In the genomic region with DNA sequence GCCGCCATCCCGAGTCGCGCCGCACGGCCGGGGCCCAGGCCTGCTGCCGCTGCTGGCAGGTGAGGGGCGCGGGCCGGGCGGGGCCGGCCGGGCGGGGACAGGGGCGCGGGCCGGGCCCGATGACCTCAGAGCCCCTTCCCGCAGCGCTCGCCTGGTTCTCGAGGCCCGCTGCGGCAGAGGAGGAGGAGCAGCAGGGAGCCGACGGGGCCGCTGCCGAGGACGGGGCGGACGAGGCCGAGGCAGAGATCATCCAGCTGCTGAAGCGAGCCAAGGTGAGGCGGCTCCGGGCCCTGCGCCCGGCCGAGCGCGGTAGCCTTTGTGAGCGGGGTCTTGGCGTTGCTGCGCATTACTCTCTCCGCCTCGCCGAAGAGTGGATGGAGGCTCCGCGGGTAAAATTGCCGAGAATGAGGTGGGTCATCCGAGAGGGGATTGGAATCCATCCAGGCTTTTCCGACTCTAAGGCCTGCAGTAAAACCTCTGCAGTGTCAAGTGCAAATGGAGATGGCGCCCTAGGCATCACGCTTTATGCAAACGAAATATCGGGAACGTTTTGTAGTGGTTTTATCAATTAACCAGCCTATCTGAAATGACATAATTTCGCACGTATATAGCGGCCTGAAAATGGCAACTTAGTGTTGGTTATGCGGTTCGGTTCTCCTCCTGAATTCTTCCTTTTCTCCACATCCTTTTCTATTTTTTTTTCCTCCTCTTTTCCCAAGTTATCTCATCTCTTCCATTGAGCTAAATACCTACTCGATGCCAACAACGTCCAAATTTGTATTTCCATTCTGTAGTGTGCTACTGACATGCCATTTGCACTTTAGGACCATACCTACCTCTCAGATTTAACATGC, we compare ENCODE assay signal across 1 cellular context.
TF ChIP-seq lines count a peak whose summit lies in the region.

No MANE protein-coding gene starts in this region.

TF ChIP-seq in H1, 55 proteins besides CTCF, POLR2A, EP300 and RAD21:
- TF ChIP-seq SUZ12 (IDR thresholded peaks at IDR 0.05; ENCODE audit: low read length) (no peak), SP1 (IDR thresholded peaks at IDR 0.05; ENCODE audit: low read depth, low read length) (no peak), POU5F1 (IDR thresholded peaks at IDR 0.05; ENCODE audit: low read depth, low read length) (no peak), PHF8 (conservative IDR thresholded peaks at IDR 0.05; ENCODE audit: low read depth, low read length) (peak; percentile 52; the same call in 1 of the 2 replicates), ASH2L (IDR thresholded peaks at IDR 0.05; ENCODE audit: low read length) (peak; percentile 80)
- TF ChIP-seq, protein P1, sequence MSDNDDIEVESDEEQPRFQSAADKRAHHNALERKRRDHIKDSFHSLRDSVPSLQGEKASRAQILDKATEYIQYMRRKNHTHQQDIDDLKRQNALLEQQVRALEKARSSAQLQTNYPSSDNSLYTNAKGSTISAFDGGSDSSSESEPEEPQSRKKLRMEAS (IDR thresholded peaks at IDR 0.05), result no peak
